Comparison of ENCODE assay signal across 1 cellular context in the genomic region with DNA sequence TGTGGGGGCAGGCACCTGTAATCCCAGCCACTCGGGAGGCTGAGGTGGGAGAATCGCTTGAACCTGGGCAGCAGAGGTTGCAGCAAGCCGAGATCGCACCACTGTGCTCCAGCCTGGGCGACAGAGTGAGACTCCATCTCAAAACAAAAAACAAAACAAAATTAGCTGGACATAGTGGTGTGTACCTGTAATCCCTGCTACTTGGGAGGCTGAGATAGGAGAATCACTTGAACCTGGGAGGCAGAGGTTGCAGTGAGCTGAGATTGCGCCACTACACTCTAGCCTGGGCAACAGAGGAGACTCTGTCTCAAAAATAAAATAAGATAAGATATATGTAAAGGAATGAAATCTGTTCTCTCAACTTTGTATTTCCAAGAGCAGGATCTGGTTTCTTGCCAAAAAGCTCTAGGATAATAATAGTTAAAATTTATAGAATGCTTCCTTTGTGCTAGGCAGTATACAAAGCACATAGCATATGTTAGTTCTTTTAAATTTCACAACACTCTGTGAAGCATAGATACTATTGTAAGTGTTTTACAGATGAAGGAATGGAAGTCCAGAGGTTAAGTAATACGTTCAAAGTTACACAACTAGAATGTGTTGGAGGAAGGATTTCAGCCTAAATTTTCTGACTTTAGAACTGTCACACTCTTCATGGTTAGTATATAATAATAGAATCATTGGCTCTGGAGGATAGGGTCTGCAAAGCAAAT.
TF ChIP-seq lines count a peak whose summit lies in the region.

No MANE protein-coding gene starts in this region.

TF ChIP-seq in HepG2, 621 proteins besides CTCF, POLR2A, EP300 and RAD21 (continues in another document):
- TF ChIP-seq HIVEP1 (CRISPR knock-in tag; IDR thresholded peaks at IDR 0.05) (no peak), SOX6 (IDR thresholded peaks at IDR 0.05) (no peak), SOX6 (CRISPR knock-in tag; IDR thresholded peaks at IDR 0.05) (peak; percentile 86; the same call in 1 of the 2 replicates), BRCA1 (CRISPR knock-in tag; IDR thresholded peaks at IDR 0.05) (no peak), GATA4 (IDR thresholded peaks at IDR 0.05; ENCODE audit: borderline replicate concordance, low read depth) (no peak), AGO1 (IDR thresholded peaks at IDR 0.05; ENCODE audit: low read depth, low read length, poor library complexity, severe bottlenecking) (no peak), ZNF737 (CRISPR knock-in tag; IDR thresholded peaks at IDR 0.05; ENCODE audit: borderline replicate concordance) (no peak), SAP130 (CRISPR knock-in tag; IDR thresholded peaks at IDR 0.05; ENCODE audit: low read depth) (0 out of 2 replicates have a peak, but pooled peaks have one; percentile 46), ZFY (CRISPR knock-in tag; IDR thresholded peaks at IDR 0.05) (no peak), SOX13 (IDR thresholded peaks at IDR 0.05) (peak; percentile 29; the same call in 1 of the 2 replicates), SOX13 (CRISPR knock-in tag; conservative IDR thresholded peaks at IDR 0.05 in 1 of 2, IDR thresholded peaks at IDR 0.05 in 1 of 2) (peak in 1 of 2 experiments; percentile 93; a peak in 2 of 4 replicates), KDM5A (IDR thresholded peaks at IDR 0.05; ENCODE audit: borderline replicate concordance, low read length) (no peak), HHEX (CRISPR knock-in tag; IDR thresholded peaks at IDR 0.05) (no peak), ZNF441 (CRISPR knock-in tag; IDR thresholded peaks at IDR 0.05; ENCODE audit: borderline replicate concordance) (no peak), IRX3 (CRISPR knock-in tag; IDR thresholded peaks at IDR 0.05; ENCODE audit: borderline replicate concordance, low read depth) (no peak), ASH2L (IDR thresholded peaks at IDR 0.05; ENCODE audit: insufficient read length, low read depth, low read length) (peak; percentile 23), ZNF367 (CRISPR knock-in tag; IDR thresholded peaks at IDR 0.05; ENCODE audit: borderline replicate concordance) (no peak), HDAC2 (CRISPR knock-in tag; IDR thresholded peaks at IDR 0.05) (no peak), ATAD3A (CRISPR knock-in tag; IDR thresholded peaks at IDR 0.05) (no peak), CHD4 (IDR thresholded peaks at IDR 0.05; ENCODE audit: borderline replicate concordance, low read length) (peak; percentile 25; the same call in 1 of the 2 replicates), ZNF589 (CRISPR knock-in tag; conservative IDR thresholded peaks at IDR 0.05) (no peak), SIX4 (CRISPR knock-in tag; IDR thresholded peaks at IDR 0.05) (no peak), AKAP8 (CRISPR knock-in tag; IDR thresholded peaks at IDR 0.05) (no peak), SNRNP70 (IDR thresholded peaks at IDR 0.05; ENCODE audit: low read depth, low read length) (no peak), CREB1 (IDR thresholded peaks at IDR 0.05) (no peak), CREB1 (CRISPR knock-in tag; IDR thresholded peaks at IDR 0.05) (peak; percentile 63), RCOR2 (CRISPR knock-in tag; IDR thresholded peaks at IDR 0.05) (peak; percentile 79; the same call in 1 of the 2 replicates), NCOR1 (IDR thresholded peaks at IDR 0.05; ENCODE audit: borderline replicate concordance, low read length) (peak; percentile 70; the same call in 1 of the 2 replicates), TGIF2 (CRISPR knock-in tag; IDR thresholded peaks at IDR 0.05) (no peak), ZNF780A (CRISPR knock-in tag; IDR thresholded peaks at IDR 0.05) (no peak), TOE1 (CRISPR knock-in tag; IDR thresholded peaks at IDR 0.05) (no peak), ZNF605 (CRISPR knock-in tag; IDR thresholded peaks at IDR 0.05) (no peak), ZNF34 (CRISPR knock-in tag; IDR thresholded peaks at IDR 0.05; ENCODE audit: borderline replicate concordance) (no peak), ZNF577 (CRISPR knock-in tag; IDR thresholded peaks at IDR 0.05; ENCODE audit: borderline replicate concordance, low read depth) (no peak), SP5 (CRISPR knock-in tag; IDR thresholded peaks at IDR 0.05; ENCODE audit: borderline replicate concordance, low read depth) (no peak), TBP (CRISPR knock-in tag; IDR thresholded peaks at IDR 0.05) (no peak), ZNF354B (CRISPR knock-in tag; IDR thresholded peaks at IDR 0.05) (no peak), ZNF547 (CRISPR knock-in tag; IDR thresholded peaks at IDR 0.05) (no peak), ZNF143 (CRISPR knock-in tag; IDR thresholded peaks at IDR 0.05) (no peak), EED (CRISPR knock-in tag; IDR thresholded peaks at IDR 0.05) (no peak), NBN (conservative IDR thresholded peaks at IDR 0.05) (no peak), SAFB2 (CRISPR knock-in tag; IDR thresholded peaks at IDR 0.05; ENCODE audit: borderline replicate concordance, low read depth) (no peak), ZNF569 (CRISPR knock-in tag; IDR thresholded peaks at IDR 0.05; ENCODE audit: borderline replicate concordance) (no peak), ZNF652 (CRISPR knock-in tag; IDR thresholded peaks at IDR 0.05; ENCODE audit: borderline replicate concordance, low read depth) (peak; percentile 63)
- TF ChIP-seq, protein P1, sequence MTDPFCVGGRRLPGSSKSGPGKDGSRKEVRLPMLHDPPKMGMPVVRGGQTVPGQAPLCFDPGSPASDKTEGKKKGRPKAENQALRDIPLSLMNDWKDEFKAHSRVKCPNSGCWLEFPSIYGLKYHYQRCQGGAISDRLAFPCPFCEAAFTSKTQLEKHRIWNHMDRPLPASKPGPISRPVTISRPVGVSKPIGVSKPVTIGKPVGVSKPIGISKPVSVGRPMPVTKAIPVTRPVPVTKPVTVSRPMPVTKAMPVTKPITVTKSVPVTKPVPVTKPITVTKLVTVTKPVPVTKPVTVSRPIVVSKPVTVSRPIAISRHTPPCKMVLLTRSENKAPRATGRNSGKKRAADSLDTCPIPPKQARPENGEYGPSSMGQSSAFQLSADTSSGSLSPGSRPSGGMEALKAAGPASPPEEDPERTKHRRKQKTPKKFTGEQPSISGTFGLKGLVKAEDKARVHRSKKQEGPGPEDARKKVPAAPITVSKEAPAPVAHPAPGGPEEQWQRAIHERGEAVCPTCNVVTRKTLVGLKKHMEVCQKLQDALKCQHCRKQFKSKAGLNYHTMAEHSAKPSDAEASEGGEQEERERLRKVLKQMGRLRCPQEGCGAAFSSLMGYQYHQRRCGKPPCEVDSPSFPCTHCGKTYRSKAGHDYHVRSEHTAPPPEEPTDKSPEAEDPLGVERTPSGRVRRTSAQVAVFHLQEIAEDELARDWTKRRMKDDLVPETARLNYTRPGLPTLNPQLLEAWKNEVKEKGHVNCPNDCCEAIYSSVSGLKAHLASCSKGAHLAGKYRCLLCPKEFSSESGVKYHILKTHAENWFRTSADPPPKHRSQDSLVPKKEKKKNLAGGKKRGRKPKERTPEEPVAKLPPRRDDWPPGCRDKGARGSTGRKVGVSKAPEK (CRISPR knock-in tag; IDR thresholded peaks at IDR 0.05; ENCODE audit: borderline replicate concordance) = no peak
- TF ChIP-seq, protein P2, sequence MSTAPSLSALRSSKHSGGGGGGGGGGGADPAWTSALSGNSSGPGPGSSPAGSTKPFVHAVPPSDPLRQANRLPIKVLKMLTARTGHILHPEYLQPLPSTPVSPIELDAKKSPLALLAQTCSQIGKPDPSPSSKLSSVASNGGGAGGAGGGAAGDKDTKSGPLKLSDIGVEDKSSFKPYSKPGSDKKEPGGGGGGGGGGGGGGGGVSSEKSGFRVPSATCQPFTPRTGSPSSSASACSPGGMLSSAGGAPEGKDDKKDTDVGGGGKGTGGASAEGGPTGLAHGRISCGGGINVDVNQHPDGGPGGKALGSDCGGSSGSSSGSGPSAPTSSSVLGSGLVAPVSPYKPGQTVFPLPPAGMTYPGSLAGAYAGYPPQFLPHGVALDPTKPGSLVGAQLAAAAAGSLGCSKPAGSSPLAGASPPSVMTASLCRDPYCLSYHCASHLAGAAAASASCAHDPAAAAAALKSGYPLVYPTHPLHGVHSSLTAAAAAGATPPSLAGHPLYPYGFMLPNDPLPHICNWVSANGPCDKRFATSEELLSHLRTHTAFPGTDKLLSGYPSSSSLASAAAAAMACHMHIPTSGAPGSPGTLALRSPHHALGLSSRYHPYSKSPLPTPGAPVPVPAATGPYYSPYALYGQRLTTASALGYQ (CRISPR knock-in tag; IDR thresholded peaks at IDR 0.05) = no peak
- TF ChIP-seq, protein P3, sequence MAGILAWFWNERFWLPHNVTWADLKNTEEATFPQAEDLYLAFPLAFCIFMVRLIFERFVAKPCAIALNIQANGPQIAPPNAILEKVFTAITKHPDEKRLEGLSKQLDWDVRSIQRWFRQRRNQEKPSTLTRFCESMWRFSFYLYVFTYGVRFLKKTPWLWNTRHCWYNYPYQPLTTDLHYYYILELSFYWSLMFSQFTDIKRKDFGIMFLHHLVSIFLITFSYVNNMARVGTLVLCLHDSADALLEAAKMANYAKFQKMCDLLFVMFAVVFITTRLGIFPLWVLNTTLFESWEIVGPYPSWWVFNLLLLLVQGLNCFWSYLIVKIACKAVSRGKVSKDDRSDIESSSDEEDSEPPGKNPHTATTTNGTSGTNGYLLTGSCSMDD (CRISPR knock-in tag; IDR thresholded peaks at IDR 0.05) = no peak
- TF ChIP-seq, protein P4, sequence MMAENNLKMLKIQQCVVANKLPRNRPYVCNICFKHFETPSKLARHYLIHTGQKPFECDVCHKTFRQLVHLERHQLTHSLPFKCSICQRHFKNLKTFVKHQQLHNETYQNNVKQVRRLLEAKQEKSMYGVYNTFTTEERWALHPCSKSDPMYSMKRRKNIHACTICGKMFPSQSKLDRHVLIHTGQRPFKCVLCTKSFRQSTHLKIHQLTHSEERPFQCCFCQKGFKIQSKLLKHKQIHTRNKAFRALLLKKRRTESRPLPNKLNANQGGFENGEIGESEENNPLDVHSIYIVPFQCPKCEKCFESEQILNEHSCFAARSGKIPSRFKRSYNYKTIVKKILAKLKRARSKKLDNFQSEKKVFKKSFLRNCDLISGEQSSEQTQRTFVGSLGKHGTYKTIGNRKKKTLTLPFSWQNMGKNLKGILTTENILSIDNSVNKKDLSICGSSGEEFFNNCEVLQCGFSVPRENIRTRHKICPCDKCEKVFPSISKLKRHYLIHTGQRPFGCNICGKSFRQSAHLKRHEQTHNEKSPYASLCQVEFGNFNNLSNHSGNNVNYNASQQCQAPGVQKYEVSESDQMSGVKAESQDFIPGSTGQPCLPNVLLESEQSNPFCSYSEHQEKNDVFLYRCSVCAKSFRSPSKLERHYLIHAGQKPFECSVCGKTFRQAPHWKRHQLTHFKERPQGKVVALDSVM (CRISPR knock-in tag; IDR thresholded peaks at IDR 0.05) = peak; percentile 90
- TF ChIP-seq, protein P5, sequence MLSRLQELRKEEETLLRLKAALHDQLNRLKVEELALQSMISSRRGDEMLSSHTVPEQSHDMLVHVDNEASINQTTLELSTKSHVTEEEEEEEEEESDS (CRISPR knock-in tag; IDR thresholded peaks at IDR 0.05; ENCODE audit: borderline replicate concordance) = no peak
- TF ChIP-seq, protein P6, sequence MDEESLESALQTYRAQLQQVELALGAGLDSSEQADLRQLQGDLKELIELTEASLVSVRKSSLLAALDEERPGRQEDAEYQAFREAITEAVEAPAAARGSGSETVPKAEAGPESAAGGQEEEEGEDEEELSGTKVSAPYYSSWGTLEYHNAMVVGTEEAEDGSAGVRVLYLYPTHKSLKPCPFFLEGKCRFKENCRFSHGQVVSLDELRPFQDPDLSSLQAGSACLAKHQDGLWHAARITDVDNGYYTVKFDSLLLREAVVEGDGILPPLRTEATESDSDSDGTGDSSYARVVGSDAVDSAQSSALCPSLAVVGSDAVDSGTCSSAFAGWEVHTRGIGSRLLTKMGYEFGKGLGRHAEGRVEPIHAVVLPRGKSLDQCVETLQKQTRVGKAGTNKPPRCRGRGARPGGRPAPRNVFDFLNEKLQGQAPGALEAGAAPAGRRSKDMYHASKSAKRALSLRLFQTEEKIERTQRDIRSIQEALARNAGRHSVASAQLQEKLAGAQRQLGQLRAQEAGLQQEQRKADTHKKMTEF (CRISPR knock-in tag; IDR thresholded peaks at IDR 0.05) = peak; percentile 33; the same call in 1 of the 2 replicates
- TF ChIP-seq, protein P7, sequence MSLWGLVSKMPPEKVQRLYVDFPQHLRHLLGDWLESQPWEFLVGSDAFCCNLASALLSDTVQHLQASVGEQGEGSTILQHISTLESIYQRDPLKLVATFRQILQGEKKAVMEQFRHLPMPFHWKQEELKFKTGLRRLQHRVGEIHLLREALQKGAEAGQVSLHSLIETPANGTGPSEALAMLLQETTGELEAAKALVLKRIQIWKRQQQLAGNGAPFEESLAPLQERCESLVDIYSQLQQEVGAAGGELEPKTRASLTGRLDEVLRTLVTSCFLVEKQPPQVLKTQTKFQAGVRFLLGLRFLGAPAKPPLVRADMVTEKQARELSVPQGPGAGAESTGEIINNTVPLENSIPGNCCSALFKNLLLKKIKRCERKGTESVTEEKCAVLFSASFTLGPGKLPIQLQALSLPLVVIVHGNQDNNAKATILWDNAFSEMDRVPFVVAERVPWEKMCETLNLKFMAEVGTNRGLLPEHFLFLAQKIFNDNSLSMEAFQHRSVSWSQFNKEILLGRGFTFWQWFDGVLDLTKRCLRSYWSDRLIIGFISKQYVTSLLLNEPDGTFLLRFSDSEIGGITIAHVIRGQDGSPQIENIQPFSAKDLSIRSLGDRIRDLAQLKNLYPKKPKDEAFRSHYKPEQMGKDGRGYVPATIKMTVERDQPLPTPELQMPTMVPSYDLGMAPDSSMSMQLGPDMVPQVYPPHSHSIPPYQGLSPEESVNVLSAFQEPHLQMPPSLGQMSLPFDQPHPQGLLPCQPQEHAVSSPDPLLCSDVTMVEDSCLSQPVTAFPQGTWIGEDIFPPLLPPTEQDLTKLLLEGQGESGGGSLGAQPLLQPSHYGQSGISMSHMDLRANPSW (CRISPR knock-in tag; IDR thresholded peaks at IDR 0.05; ENCODE audit: borderline replicate concordance) = no peak
- TF ChIP-seq, protein P8, sequence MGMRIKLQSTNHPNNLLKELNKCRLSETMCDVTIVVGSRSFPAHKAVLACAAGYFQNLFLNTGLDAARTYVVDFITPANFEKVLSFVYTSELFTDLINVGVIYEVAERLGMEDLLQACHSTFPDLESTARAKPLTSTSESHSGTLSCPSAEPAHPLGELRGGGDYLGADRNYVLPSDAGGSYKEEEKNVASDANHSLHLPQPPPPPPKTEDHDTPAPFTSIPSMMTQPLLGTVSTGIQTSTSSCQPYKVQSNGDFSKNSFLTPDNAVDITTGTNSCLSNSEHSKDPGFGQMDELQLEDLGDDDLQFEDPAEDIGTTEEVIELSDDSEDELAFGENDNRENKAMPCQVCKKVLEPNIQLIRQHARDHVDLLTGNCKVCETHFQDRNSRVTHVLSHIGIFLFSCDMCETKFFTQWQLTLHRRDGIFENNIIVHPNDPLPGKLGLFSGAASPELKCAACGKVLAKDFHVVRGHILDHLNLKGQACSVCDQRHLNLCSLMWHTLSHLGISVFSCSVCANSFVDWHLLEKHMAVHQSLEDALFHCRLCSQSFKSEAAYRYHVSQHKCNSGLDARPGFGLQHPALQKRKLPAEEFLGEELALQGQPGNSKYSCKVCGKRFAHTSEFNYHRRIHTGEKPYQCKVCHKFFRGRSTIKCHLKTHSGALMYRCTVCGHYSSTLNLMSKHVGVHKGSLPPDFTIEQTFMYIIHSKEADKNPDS (CRISPR knock-in tag; IDR thresholded peaks at IDR 0.05) = no peak
